1 cellular context compared by ENCODE assay signal in the genomic region with DNA sequence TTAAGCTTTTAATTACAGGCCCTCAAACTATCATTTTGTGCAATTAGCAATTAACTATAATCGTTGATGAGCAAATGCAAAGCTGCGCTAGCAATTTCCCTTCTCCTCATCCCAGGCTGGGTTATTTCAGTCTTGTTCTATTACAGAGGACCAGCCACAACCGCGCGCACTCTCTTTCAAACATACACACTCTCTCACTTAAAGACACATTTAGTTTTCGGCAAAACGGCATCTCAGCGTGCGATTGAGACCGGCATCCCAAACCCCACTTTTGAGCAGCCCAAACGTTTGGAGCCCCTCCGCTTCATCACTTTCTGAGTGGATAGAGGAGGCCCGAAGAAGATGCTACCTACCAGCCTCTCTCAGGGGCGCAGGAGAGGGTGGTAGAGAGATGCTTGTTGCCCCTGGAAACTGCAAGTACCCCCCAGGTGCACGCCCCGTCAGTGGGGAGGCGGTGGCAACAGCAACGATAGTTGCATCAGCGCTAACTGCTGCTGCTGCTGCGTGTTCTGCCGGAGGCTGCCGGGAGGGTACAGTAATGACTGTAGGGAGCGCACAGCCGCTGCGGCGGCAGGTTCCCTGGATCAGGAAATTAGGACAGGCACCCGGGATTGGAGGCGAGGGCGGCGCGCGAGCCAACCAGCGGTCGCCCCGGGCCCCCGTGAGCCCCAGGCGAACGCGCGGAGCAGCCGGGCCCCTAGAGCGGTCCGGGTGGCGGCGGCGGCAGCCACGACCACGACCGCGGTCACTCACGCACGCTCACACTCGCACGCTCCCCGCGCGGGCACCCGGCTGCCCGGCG.
A peak's percentile ranks its signal among the peaks of the same experiment; 100 is the strongest.
TF ChIP-seq lines count a peak whose summit lies in the region.

No MANE protein-coding gene starts in this region.

TF ChIP-seq in GM12878, 131 proteins besides CTCF, POLR2A, EP300 and RAD21 (continued from another document):
- TF ChIP-seq, protein P1, sequence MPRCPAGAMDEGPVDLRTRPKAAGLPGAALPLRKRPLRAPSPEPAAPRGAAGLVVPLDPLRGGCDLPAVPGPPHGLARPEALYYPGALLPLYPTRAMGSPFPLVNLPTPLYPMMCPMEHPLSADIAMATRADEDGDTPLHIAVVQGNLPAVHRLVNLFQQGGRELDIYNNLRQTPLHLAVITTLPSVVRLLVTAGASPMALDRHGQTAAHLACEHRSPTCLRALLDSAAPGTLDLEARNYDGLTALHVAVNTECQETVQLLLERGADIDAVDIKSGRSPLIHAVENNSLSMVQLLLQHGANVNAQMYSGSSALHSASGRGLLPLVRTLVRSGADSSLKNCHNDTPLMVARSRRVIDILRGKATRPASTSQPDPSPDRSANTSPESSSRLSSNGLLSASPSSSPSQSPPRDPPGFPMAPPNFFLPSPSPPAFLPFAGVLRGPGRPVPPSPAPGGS (IDR thresholded peaks at IDR 0.05; ENCODE audit: borderline replicate concordance, insufficient read depth, low read depth, low read length, poor library complexity, severe bottlenecking) = no peak
- TF ChIP-seq BHLHE40 (IDR thresholded peaks at IDR 0.05; ENCODE audit: borderline replicate concordance in 1 of 2, low read depth in 2 of 2, low read length in 1 of 2) (peak; percentile 45 to 82; a peak in 2 of 4 replicates), IRF4 (IDR thresholded peaks at IDR 0.05; ENCODE audit: low read depth, low read length) (no peak), CBX5 (IDR thresholded peaks at IDR 0.05; ENCODE audit: low read depth) (no peak), CEBPB (IDR thresholded peaks at IDR 0.05; ENCODE audit: borderline replicate concordance in 1 of 2, low read depth in 2 of 2, low read length in 2 of 2) (peak in 1 of 2 experiments; percentile 40; a peak in 1 of 4 replicates), IKZF1 (conservative IDR thresholded peaks at IDR 0.05) (peak; percentile 83), CBFB (IDR thresholded peaks at IDR 0.05; ENCODE audit: low read depth) (no peak), KDM1A (IDR thresholded peaks at IDR 0.05; ENCODE audit: borderline replicate concordance) (no peak), NFIC (IDR thresholded peaks at IDR 0.05; ENCODE audit: low read depth, low read length) (no peak), NRF1 (conservative IDR thresholded peaks at IDR 0.05; ENCODE audit: low read depth, low read length) (no peak), TARDBP (IDR thresholded peaks at IDR 0.05; ENCODE audit: borderline replicate concordance) (no peak)
- TF ChIP-seq, protein P2, sequence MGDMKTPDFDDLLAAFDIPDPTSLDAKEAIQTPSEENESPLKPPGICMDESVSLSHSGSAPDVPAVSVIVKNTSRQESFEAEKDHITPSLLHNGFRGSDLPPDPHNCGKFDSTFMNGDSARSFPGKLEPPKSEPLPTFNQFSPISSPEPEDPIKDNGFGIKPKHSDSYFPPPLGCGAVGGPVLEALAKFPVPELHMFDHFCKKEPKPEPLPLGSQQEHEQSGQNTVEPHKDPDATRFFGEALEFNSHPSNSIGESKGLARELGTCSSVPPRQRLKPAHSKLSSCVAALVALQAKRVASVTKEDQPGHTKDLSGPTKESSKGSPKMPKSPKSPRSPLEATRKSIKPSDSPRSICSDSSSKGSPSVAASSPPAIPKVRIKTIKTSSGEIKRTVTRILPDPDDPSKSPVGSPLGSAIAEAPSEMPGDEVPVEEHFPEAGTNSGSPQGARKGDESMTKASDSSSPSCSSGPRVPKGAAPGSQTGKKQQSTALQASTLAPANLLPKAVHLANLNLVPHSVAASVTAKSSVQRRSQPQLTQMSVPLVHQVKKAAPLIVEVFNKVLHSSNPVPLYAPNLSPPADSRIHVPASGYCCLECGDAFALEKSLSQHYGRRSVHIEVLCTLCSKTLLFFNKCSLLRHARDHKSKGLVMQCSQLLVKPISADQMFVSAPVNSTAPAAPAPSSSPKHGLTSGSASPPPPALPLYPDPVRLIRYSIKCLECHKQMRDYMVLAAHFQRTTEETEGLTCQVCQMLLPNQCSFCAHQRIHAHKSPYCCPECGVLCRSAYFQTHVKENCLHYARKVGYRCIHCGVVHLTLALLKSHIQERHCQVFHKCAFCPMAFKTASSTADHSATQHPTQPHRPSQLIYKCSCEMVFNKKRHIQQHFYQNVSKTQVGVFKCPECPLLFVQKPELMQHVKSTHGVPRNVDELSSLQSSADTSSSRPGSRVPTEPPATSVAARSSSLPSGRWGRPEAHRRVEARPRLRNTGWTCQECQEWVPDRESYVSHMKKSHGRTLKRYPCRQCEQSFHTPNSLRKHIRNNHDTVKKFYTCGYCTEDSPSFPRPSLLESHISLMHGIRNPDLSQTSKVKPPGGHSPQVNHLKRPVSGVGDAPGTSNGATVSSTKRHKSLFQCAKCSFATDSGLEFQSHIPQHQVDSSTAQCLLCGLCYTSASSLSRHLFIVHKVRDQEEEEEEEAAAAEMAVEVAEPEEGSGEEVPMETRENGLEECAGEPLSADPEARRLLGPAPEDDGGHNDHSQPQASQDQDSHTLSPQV (IDR thresholded peaks at IDR 0.05) = 0 out of 2 replicates have a peak, but pooled peaks have one; percentile 26
- TF ChIP-seq, protein P3, sequence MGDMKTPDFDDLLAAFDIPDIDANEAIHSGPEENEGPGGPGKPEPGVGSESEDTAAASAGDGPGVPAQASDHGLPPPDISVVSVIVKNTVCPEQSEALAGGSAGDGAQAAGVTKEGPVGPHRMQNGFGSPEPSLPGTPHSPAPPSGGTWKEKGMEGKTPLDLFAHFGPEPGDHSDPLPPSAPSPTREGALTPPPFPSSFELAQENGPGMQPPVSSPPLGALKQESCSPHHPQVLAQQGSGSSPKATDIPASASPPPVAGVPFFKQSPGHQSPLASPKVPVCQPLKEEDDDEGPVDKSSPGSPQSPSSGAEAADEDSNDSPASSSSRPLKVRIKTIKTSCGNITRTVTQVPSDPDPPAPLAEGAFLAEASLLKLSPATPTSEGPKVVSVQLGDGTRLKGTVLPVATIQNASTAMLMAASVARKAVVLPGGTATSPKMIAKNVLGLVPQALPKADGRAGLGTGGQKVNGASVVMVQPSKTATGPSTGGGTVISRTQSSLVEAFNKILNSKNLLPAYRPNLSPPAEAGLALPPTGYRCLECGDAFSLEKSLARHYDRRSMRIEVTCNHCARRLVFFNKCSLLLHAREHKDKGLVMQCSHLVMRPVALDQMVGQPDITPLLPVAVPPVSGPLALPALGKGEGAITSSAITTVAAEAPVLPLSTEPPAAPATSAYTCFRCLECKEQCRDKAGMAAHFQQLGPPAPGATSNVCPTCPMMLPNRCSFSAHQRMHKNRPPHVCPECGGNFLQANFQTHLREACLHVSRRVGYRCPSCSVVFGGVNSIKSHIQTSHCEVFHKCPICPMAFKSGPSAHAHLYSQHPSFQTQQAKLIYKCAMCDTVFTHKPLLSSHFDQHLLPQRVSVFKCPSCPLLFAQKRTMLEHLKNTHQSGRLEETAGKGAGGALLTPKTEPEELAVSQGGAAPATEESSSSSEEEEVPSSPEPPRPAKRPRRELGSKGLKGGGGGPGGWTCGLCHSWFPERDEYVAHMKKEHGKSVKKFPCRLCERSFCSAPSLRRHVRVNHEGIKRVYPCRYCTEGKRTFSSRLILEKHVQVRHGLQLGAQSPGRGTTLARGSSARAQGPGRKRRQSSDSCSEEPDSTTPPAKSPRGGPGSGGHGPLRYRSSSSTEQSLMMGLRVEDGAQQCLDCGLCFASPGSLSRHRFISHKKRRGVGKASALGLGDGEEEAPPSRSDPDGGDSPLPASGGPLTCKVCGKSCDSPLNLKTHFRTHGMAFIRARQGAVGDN (IDR thresholded peaks at IDR 0.05) = peak; percentile 84
- TF ChIP-seq, protein P4, sequence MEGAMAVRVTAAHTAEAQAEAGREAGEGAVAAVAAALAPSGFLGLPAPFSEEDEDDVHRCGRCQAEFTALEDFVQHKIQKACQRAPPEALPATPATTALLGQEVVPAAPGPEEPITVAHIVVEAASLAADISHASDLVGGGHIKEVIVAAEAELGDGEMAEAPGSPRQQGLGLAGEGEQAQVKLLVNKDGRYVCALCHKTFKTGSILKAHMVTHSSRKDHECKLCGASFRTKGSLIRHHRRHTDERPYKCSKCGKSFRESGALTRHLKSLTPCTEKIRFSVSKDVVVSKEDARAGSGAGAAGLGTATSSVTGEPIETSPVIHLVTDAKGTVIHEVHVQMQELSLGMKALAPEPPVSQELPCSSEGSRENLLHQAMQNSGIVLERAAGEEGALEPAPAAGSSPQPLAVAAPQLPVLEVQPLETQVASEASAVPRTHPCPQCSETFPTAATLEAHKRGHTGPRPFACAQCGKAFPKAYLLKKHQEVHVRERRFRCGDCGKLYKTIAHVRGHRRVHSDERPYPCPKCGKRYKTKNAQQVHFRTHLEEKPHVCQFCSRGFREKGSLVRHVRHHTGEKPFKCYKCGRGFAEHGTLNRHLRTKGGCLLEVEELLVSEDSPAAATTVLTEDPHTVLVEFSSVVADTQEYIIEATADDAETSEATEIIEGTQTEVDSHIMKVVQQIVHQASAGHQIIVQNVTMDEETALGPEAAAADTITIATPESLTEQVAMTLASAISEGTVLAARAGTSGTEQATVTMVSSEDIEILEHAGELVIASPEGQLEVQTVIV (IDR thresholded peaks at IDR 0.05; ENCODE audit: borderline replicate concordance, partially characterized antibody) = no peak
TF ChIP-seq in GM12878: peak in this region for 12.
